Comparison of ENCODE assay signal across 29 cellular contexts in the genomic region with DNA sequence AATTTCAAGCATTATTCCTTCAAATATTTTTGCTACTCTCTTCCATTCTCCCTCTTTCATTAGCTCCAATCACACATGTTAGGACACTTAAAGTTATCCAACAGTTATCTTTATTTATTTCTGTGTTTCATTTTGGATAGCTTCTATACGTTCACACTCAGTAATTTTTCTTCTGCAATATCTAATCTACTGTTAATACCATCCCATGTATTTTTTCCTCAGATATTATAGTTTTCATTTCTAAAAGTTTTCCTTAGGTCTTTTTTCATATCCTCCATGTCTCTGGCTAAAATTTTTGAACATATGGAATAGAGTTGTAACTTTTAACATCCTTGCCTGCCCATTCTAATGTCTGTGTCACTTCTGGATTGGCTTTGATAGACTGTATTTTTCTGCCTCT.
"Had no signal": no experiment of that assay in that cellular context is flagged by ENCODE, and none has a peak within 500 bp of the region (broad histone marks: within the 10 kb centered on the region; RNA-seq: fewer than 3 reads in every experiment).

No MANE protein-coding gene starts in this region.

- H3K27me3 ChIP-seq: colonic mucosa, dorsolateral prefrontal cortex, esophagus muscularis mucosa, esophagus squamous epithelium, gastrocnemius medialis, gastroesophageal sphincter, heart left ventricle, heart right ventricle had no signal

- FAIRE-seq: colon, endometrium, endothelial cell of umbilical vein, frontal cortex had no signal

- H3K4me3 ChIP-seq: colonic mucosa, coronary artery, dorsolateral prefrontal cortex, esophagus muscularis mucosa, esophagus squamous epithelium, gastrocnemius medialis, gastroesophageal sphincter, heart left ventricle, heart right ventricle had no signal

- H3K36me3 ChIP-seq: colonic mucosa, esophagus muscularis mucosa, esophagus squamous epithelium, gastrocnemius medialis, gastroesophageal sphincter, heart left ventricle, heart right ventricle had no signal

- H3K27ac ChIP-seq: colonic mucosa, coronary artery, dorsolateral prefrontal cortex, epithelial cell of prostate, esophagus muscularis mucosa, esophagus squamous epithelium, foreskin keratinocyte, gastrocnemius medialis, gastroesophageal sphincter, heart left ventricle, heart right ventricle had no signal

- H3K27ac Mint-ChIP-seq: dendritic cell treated with granulocyte-macrophage colony-stimulating factor and Interleukin-4, amounts not matched to agents 40 ng/mL and 50 ng/mL, for 4 days; effector memory CD8-positive, alpha-beta T cell; endodermal cell had no signal

- H3K4me3 Mint-ChIP-seq: dendritic cell treated with granulocyte-macrophage colony-stimulating factor and Interleukin-4, amounts not matched to agents 40 ng/mL and 50 ng/mL, for 4 days; effector memory CD8-positive, alpha-beta T cell; endodermal cell had no signal

- H3K27me3 Mint-ChIP-seq: dendritic cell treated with granulocyte-macrophage colony-stimulating factor and Interleukin-4, amounts not matched to agents 40 ng/mL and 50 ng/mL, for 4 days; effector memory CD8-positive, alpha-beta T cell had no signal

- H3K4me1 ChIP-seq: colonic mucosa, esophagus muscularis mucosa, foreskin keratinocyte, gastrocnemius medialis, gastroesophageal sphincter, heart left ventricle, heart right ventricle had no signal

- DNase-seq: colonic mucosa; cortex of kidney; dermis blood vessel endothelial cell; dorsolateral prefrontal cortex; effector CD4-positive, alpha-beta T cell; effector CD8-positive, alpha-beta T cell; effector memory CD4-positive, alpha-beta T cell; effector memory CD8-positive, alpha-beta T cell; endodermal cell; erythroblast; esophagus squamous epithelium; foreskin fibroblast; foreskin keratinocyte; foreskin melanocyte; gastrocnemius medialis; glutamatergic neuron; head of caudate nucleus; heart left ventricle; heart right ventricle had no signal

- ATAC-seq: effector memory CD8-positive, alpha-beta T cell; esophagus mucosa; foreskin keratinocyte; gastrocnemius medialis; gastroesophageal sphincter; heart left ventricle; heart right ventricle had no signal

- H3K9me3 ChIP-seq: colonic mucosa, esophagus muscularis mucosa, esophagus squamous epithelium, gastrocnemius medialis had no signal
